In the genomic region with DNA sequence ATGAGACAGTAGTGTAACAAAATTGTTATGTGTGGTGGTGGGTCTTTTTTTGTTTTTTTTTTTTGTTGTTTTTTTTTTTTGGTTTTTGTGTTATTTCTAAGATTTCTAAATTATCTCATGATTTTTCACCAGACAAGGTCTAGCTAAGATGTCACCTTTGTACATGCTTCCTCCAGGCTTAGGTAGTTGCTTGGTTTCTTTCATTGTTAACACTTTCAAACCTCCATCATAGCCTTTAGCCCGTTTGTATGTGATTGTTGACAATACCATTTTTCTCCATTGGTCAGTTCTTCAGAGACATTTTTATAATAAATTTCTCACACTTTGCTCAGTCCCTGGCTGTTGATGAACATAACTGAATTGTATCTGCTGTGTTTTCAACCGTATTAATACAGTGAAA, we compare ENCODE assay signal across 9 cellular contexts. TPM values are rescaled to one million over a fixed set of nuclear protein-coding genes. Genes with fewer than 3 reads are reported as not detected.
DNase-seq lines count a peak whose midpoint lies in the region; ATAC-seq and TF ChIP-seq lines count a peak whose summit lies in the region.
"Had no signal": no experiment of that assay in that cellular context is flagged by ENCODE, and none has a peak within 500 bp of the region (broad histone marks: within the 10 kb centered on the region; RNA-seq: fewer than 3 reads in every experiment).

No MANE protein-coding gene starts in this region.

- no peaks in the 10 kb centered on the region for H3K9me3 Mint-ChIP-seq in activated CD8-positive, alpha-beta memory T cell treated with anti-CD3 and anti-CD28 coated beads, Interleukin-2, amount 10 ng/mL, durations not matched to agents 7 days and 5 days (ENCODE audit: low read depth)
- no peaks in the 10 kb centered on the region for H3K9me3 Mint-ChIP-seq in stimulated activated memory B cell treated with anti-CD40 and anti-IgM and Interleukin-4, amounts not matched to agents 10 μg/mL and 1 μg/mL and 100 μg/mL, for 72 hours

- peak overlapping the region; percentile 99 for H3K4me3 Mint-ChIP-seq in activated CD8-positive, alpha-beta memory T cell treated with anti-CD3 and anti-CD28 coated beads, Interleukin-2, amount 10 ng/mL, durations not matched to agents 7 days and 5 days
- H3K4me3 Mint-ChIP-seq in stimulated activated memory B cell treated with anti-CD40 and anti-IgM and Interleukin-4, amounts not matched to agents 10 μg/mL and 1 μg/mL and 100 μg/mL, for 72 hours, result peak overlapping the region; percentile 95

- H3K4me3 ChIP-seq in WI38 (ENCODE audit: low read depth, low read length) (peak overlapping the region; percentile 83), foreskin fibroblast (ENCODE audit: low read depth in 1 of 2, low read length in 2 of 2) (peak overlapping the region; percentile 94 to 96)

- CTCF ChIA-PET in activated CD8-positive, alpha-beta memory T cell treated with anti-CD3 and anti-CD28 coated beads, Interleukin-2, amount 10 ng/mL, durations not matched to agents 7 days and 5 days (lab: Charles Lee), result interaction anchor here (0.8 kb wide), 1 partner anchor 65 kb away, joined by 3 read pairs; no protein-coding TSS in a partner anchor

- H3K4me1 Mint-ChIP-seq in activated CD8-positive, alpha-beta memory T cell treated with anti-CD3 and anti-CD28 coated beads, Interleukin-2, amount 10 ng/mL, durations not matched to agents 7 days and 5 days, result peaks cover 68% of the 10 kb centered on the region
- H3K4me1 Mint-ChIP-seq in stimulated activated memory B cell treated with anti-CD40 and anti-IgM and Interleukin-4, amounts not matched to agents 10 μg/mL and 1 μg/mL and 100 μg/mL, for 72 hours, result peaks cover 64% of the 10 kb centered on the region

- TF ChIP-seq CTCF in WI38 (IDR thresholded peaks at IDR 0.05; ENCODE audit: low read depth, low read length) (no peak), foreskin fibroblast (IDR thresholded peaks at IDR 0.05; ENCODE audit: low read depth, low read length) (no peak)

- H3K27ac Mint-ChIP-seq in activated CD8-positive, alpha-beta memory T cell treated with anti-CD3 and anti-CD28 coated beads, Interleukin-2, amount 10 ng/mL, durations not matched to agents 7 days and 5 days, result no peak overlapping the region
- H3K27ac Mint-ChIP-seq in stimulated activated memory B cell treated with anti-CD40 and anti-IgM and Interleukin-4, amounts not matched to agents 10 μg/mL and 1 μg/mL and 100 μg/mL, for 72 hours, result no peak overlapping the region

- DNase-seq in activated CD8-positive, alpha-beta memory T cell treated with anti-CD3 and anti-CD28 coated beads, Interleukin-2, amount 10 ng/mL, durations not matched to agents 7 days and 5 days, result no peak
- no peak for DNase-seq in activated CD8-positive, alpha-beta memory T cell treated with anti-CD3 and anti-CD28 coated beads, Interleukin-2, amount 50 U/mL, for 4 hours
- no peak for DNase-seq in foreskin fibroblast
- DNase-seq in medulla oblongata (ENCODE audit: extremely low spot score), result no peak
- no peak for DNase-seq in KG1 (lab: John Stamatoyannopoulos, UW)
- DNase-seq: T1000 had no signal

- no peaks in the 10 kb centered on the region for H3K27me3 Mint-ChIP-seq in activated CD8-positive, alpha-beta memory T cell treated with anti-CD3 and anti-CD28 coated beads, Interleukin-2, amount 10 ng/mL, durations not matched to agents 7 days and 5 days
- no peaks in the 10 kb centered on the region for H3K27me3 Mint-ChIP-seq in stimulated activated memory B cell treated with anti-CD40 and anti-IgM and Interleukin-4, amounts not matched to agents 10 μg/mL and 1 μg/mL and 100 μg/mL, for 72 hours

- H3K36me3 Mint-ChIP-seq in activated CD8-positive, alpha-beta memory T cell treated with anti-CD3 and anti-CD28 coated beads, Interleukin-2, amount 10 ng/mL, durations not matched to agents 7 days and 5 days, result peaks cover 39% of the 10 kb centered on the region
- H3K36me3 Mint-ChIP-seq in stimulated activated memory B cell treated with anti-CD40 and anti-IgM and Interleukin-4, amounts not matched to agents 10 μg/mL and 1 μg/mL and 100 μg/mL, for 72 hours, result peaks cover 31% of the 10 kb centered on the region

- no peak for ATAC-seq in activated CD8-positive, alpha-beta memory T cell treated with anti-CD3 and anti-CD28 coated beads, Interleukin-2, amount 10 ng/mL, durations not matched to agents 7 days and 5 days
- ATAC-seq in stimulated activated memory B cell treated with anti-CD40 and anti-IgM and Interleukin-4, amounts not matched to agents 10 μg/mL and 1 μg/mL and 100 μg/mL, for 72 hours, result no peak
- no peak for ATAC-seq in GM21528 (IDR thresholded peaks at IDR 0.05; ENCODE audit: low FRiP score, unreplicated experiment)

RNA-seq across cellular contexts. Expression of gene RELCH, which starts 2.2 kb away (rescaled TPM):
- total RNA-seq in activated CD8-positive, alpha-beta memory T cell treated with anti-CD3 and anti-CD28 coated beads, Interleukin-2, amount 10 ng/mL, durations not matched to agents 7 days and 5 days, result 10 to 100 TPM; 33.3 to 41.2 TPM

RNA-seq across cellular contexts. Expression of gene PIGN, which starts 2.4 kb away (rescaled TPM):
- total RNA-seq in activated CD8-positive, alpha-beta memory T cell treated with anti-CD3 and anti-CD28 coated beads, Interleukin-2, amount 10 ng/mL, durations not matched to agents 7 days and 5 days, result 10 to 100 TPM; 27.8 to 32.1 TPM
